In the genomic region with DNA sequence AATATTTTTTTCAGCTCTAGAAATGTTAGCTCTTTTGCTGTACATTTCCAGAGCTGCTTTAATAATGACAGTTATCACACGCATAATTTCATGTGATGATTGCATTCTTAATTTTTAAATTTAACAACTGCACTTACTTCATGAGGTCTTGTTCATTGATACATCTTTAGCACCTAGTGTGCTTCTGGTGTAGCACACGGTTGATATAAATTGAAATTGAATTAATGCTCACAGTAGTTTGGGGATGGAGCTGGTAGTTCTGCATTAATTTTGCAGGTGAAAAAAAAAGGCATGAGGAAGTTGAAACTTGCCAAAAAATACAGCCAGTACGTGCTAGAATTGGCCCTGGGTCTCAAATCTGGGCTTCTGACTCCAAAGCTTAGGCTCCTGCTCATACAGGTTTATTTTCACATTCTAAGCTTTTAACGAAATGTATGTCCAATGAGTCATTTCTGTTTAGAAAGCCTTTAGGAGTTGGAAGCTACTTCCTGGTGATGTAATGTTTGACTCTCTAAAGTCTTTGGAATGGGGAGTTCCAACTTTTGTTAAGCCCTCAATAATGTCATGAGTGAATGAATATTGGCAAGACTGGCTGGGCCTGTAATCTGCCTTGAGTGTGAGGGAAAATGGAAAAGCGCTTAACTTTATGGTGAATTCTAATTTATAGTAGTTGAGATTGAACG, we compare ENCODE assay signal across 9 cellular contexts. TPM values are rescaled to one million over a fixed set of nuclear protein-coding genes. Genes with fewer than 3 reads are reported as not detected.
DNase-seq lines count a peak whose midpoint lies in the region; ATAC-seq and TF ChIP-seq lines count a peak whose summit lies in the region.
"Had no signal": no experiment of that assay in that cellular context is flagged by ENCODE, and none has a peak within 500 bp of the region (broad histone marks: within the 10 kb centered on the region; RNA-seq: fewer than 3 reads in every experiment).

No MANE protein-coding gene starts in this region.

- H3K79me1 ChIP-seq in H9 (ENCODE audit: insufficient read depth, low read depth, low read length, poor library complexity, severe bottlenecking): no peaks in the 10 kb centered on the region

- H3K4me3 Mint-ChIP-seq in H9: no peak overlapping the region
- H3K4me3 Mint-ChIP-seq: activated B cell treated with CpG ODN at 0.5 μM for 24 hours had no signal

- H2AFZ ChIP-seq in H9 (ENCODE audit: low read length): no peak overlapping the region

- H2BK5ac ChIP-seq in H9 (ENCODE audit: insufficient read length, low read length): no peak overlapping the region

- TF ChIP-seq CTCF in H9 (conservative IDR thresholded peaks at IDR 0.05) (no peak), psoas muscle (IDR thresholded peaks at IDR 0.05) (no peak)

- H3K4me2 ChIP-seq in H9 (ENCODE audit: insufficient read depth, insufficient read length, low read length): no peak overlapping the region

- no peak overlapping the region for H3K27ac ChIP-seq in H9 (ENCODE audit: insufficient read length, low read depth, low read length)
- H3K27ac ChIP-seq in psoas muscle: peak overlapping the region; percentile 59

- H3K9ac ChIP-seq in H9 (ENCODE audit: extremely low read depth, insufficient read length, low read length): no peak overlapping the region

- no peak for DNase-seq in H9
- peak; percentile 28 for DNase-seq in SK-MEL-5 (ENCODE audit: low read depth, low spot score)
- DNase-seq in fibroblast of the conjunctiva (ENCODE audit: low read depth): peak; percentile 88
- DNase-seq in psoas muscle: no peak
- no peak for DNase-seq in NCI-H526 treated with DMSO at 0.1 percent for 48 hours (lab: John Stamatoyannopoulos, UW)
- DNase-seq: activated B cell treated with CpG ODN at 0.5 μM for 24 hours had no signal

- H3K27me3 Mint-ChIP-seq in H9 (ENCODE audit: low read depth): no peaks in the 10 kb centered on the region
- H3K27me3 Mint-ChIP-seq: activated B cell treated with CpG ODN at 0.5 μM for 24 hours had no signal

- H3K36me3 ChIP-seq in psoas muscle (ENCODE audit: insufficient read depth in 1 of 2, low read depth in 1 of 2): peaks cover 0 to 32% of the 10 kb centered on the region in 2 donors

- H3K27me3 ChIP-seq in H9 (ENCODE audit: insufficient read depth, low read length) (no peaks in the 10 kb centered on the region), psoas muscle (ENCODE audit: insufficient read depth in 3 of 3, low read length in 2 of 3) (no peaks in the 10 kb centered on the region)

- H3K4me1 ChIP-seq in H9 (ENCODE audit: insufficient read depth, low read length): peaks cover 12% of the 10 kb centered on the region
- peaks cover 64% of the 10 kb centered on the region for H3K4me1 ChIP-seq in psoas muscle

- H2BK20ac ChIP-seq in H9 (ENCODE audit: low read depth, low read length, poor library complexity, severe bottlenecking): no peak overlapping the region

- H3K27ac Mint-ChIP-seq in H9: peak overlapping the region in 2 of 3 experiments; percentile 21 to 44; a peak in 2 of 7 replicates
- H3K27ac Mint-ChIP-seq: activated B cell treated with CpG ODN at 0.5 μM for 24 hours had no signal

- H3K36me3 Mint-ChIP-seq in H9 (ENCODE audit: insufficient read depth in 1 of 3, low read depth in 3 of 3): peaks cover 22 to 41% (median 34%) of the 10 kb centered on the region in 3 experiments; a peak in 6 of 7 replicates

- no peak overlapping the region for H4K5ac ChIP-seq in H9 (ENCODE audit: insufficient read length, low read depth, low read length)

- no peak overlapping the region for H2BK15ac ChIP-seq in H9 (ENCODE audit: low read depth, low read length)

- no peaks in the 10 kb centered on the region for H3K9me3 Mint-ChIP-seq in H9
- H3K9me3 Mint-ChIP-seq: activated B cell treated with CpG ODN at 0.5 μM for 24 hours had no signal

- H3K9me3 ChIP-seq in H9 (ENCODE audit: control insufficient read depth, low read depth, low read length) (no peaks in the 10 kb centered on the region), psoas muscle (no peaks in the 10 kb centered on the region)

- no CpG with 5 or more reads among the region's 6 CpGs for WGBS in H9 (ENCODE audit: extremely low coverage, insufficient read length, low lambda C conversion rate)
- 32 to 35% (median 32%) methylated on average over 6 of the region's 6 CpGs for WGBS in psoas muscle, 3 donors

- no peak overlapping the region for H2BK12ac ChIP-seq in H9 (ENCODE audit: insufficient read length, low read depth, low read length)

- no peak overlapping the region for H3K18ac ChIP-seq in H9 (ENCODE audit: insufficient read length, low read depth, low read length)

- H4K91ac ChIP-seq in H9 (ENCODE audit: insufficient read length, low read depth, low read length): no peak overlapping the region

- H3K23ac ChIP-seq in H9 (ENCODE audit: insufficient read length, low read depth, low read length): no peak overlapping the region

- intact Hi-C loops in psoas muscle (cut with DNase I): no loop called here

- ATAC-seq in psoas muscle (peak; percentile 22 to 59 (median 50)), GM21515 (IDR thresholded peaks at IDR 0.05; ENCODE audit: unreplicated experiment) (no peak), HG02623 (IDR thresholded peaks at IDR 0.05; ENCODE audit: unreplicated experiment) (no peak), HG03460 (IDR thresholded peaks at IDR 0.05; ENCODE audit: unreplicated experiment) (no peak)

- H3K4ac ChIP-seq in H9 (ENCODE audit: low read depth, low read length): no peak overlapping the region

- no peak overlapping the region for H2AK5ac ChIP-seq in H9 (ENCODE audit: insufficient read length, low read length)

- no peak overlapping the region for H2BK120ac ChIP-seq in H9 (ENCODE audit: low read depth, low read length, poor library complexity, severe bottlenecking)

- no peaks in the 10 kb centered on the region for H4K20me1 ChIP-seq in H9 (ENCODE audit: control insufficient read depth, insufficient read depth, insufficient read length)

- H3K23me2 ChIP-seq in H9 (ENCODE audit: insufficient read length, low read depth, low read length, poor library complexity, severe bottlenecking): no peaks in the 10 kb centered on the region

- no peak overlapping the region for H3T11ph ChIP-seq in H9 (ENCODE audit: low read length)

- peaks cover 37 to 42% of the 10 kb centered on the region in 2 experiments for H3K4me1 Mint-ChIP-seq in H9

- no peak overlapping the region for H4K8ac ChIP-seq in H9 (replicated peaks; ENCODE audit: insufficient read length, low read depth, low read length)

- in situ Hi-C loops in SK-MEL-5 (cut with HindIII; ENCODE audit: low pct_unique_long_range_greater_than_20kb, low sequenced_read_pairs): no loop called here

- no peak overlapping the region for H3K56ac ChIP-seq in H9 (ENCODE audit: insufficient read length, low read depth, low read length)

- no peak overlapping the region for H3K4me3 ChIP-seq in psoas muscle

- H3K14ac ChIP-seq in H9 (ENCODE audit: insufficient read depth, low read length): no peak overlapping the region

- H3K79me2 ChIP-seq in H9 (ENCODE audit: insufficient read depth, low read length): peaks cover 60% of the 10 kb centered on the region

RNA-seq across cellular contexts. Expression of a gene that starts 10.9 kb away (rescaled TPM):
- total RNA-seq in H9 (2021) (245 and 255 TPM in 2 replicates), psoas muscle (100 to 1,000 TPM; 141 to 189 (median 175) TPM)
- 105 and 119 TPM in 2 replicates for total RNA-seq in SK-MEL-5 (2014; rRNA removed; shearing (Covaris generic))
- polyA plus RNA-seq in SK-MEL-5 (2015; cell fraction: cytosol; rRNA removed): 327 and 339 TPM in 2 replicates
- 94.5 and 99.7 TPM in 2 replicates for polyA plus RNA-seq in SK-MEL-5 (2015; cell fraction: nucleus; rRNA removed)
- 100 to 1,000 TPM; 167 to 284 (median 238) TPM for polyA plus RNA-seq in psoas muscle

RNA-seq across cellular contexts. Expression of a gene that starts 36.5 kb away (rescaled TPM):
- 15.0 and 17.3 TPM in 2 replicates for total RNA-seq in H9 (2021)
- total RNA-seq in SK-MEL-5 (2014; rRNA removed; shearing (Covaris generic)): 19.4 and 21.0 TPM in 2 replicates
- polyA plus RNA-seq in SK-MEL-5 (2015; cell fraction: cytosol; rRNA removed): 20.8 and 24.5 TPM in 2 replicates
- 5.5 and 8.4 TPM in 2 replicates for polyA plus RNA-seq in SK-MEL-5 (2015; cell fraction: nucleus; rRNA removed)
- total RNA-seq in psoas muscle: 10 to 100 TPM; 24.9 to 44.2 (median 32.8) TPM
- 100 to 1,000 TPM in 1 of 3 donors, 10 to 100 TPM in 2; 12.6 to 108 (median 31.8) TPM for polyA plus RNA-seq in psoas muscle

Comparison
In these comparisons a context has a peak if more than half of its experiments do, and no peak if none do; other contexts are left out.
1. DNase-seq: peak in SK-MEL-5 (single experiment) and fibroblast of the conjunctiva (single experiment); none in H9 (single experiment), psoas muscle (0 of 2) and NCI-H526 treated with DMSO at 0.1 percent for 48 hours (single experiment).
2. ATAC-seq: peak in psoas muscle (4 of 4); none in GM21515 (single experiment), HG02623 (single experiment) and HG03460 (single experiment).